ENCODE assay signal across 26 cellular contexts in the genomic region with DNA sequence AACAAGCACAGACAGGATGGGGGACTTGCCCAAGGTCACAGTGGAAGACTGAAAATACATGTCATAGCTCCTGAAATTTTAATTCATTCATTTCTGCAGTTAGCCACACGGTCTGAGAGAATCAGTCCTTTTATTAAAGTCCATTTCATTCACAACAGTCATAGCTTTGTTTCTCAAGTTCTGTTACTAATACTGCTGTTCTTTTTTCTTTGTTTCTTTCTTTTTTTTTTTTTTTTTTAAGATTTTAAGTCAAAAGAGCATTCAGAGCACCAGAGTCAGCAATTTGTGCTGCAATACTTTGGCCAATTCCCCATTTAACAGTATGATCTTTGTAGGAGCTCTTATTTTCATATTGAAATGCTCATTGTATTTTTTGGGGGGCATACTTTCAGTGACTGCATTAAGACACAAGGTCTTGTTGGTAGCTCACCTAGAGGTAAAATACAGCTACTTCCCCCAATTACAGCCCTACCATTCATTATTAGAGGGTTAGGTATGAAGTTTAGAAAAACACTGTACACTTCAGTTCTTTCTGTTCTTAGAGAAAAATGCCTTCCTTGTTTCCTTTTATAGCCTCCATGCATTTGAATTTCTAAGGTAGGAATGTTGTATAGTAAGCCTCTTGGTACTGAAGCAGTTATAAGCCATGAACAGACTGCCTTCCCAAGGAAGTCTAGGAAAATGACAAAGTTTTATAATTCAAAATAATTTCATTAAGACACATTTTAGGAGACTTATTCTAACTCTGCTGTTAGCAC.
"Had no signal": no experiment of that assay in that cellular context is flagged by ENCODE, and none has a peak within 500 bp of the region (broad histone marks: within the 10 kb centered on the region; RNA-seq: fewer than 3 reads in every experiment).

No MANE protein-coding gene starts in this region.

- DNase-seq: activated B cell treated with CpG ODN at 0.5 μM for 24 hours; activated CD4-positive, alpha-beta memory T cell treated with anti-CD3 and anti-CD28 coated beads for 36 hours; activated CD4-positive, alpha-beta T cell treated with anti-CD3 and anti-CD28 coated beads, Interleukin-2, amount 10 ng/mL, durations not matched to agents 7 days and 5 days; activated CD8-positive, alpha-beta memory T cell treated with anti-CD3 and anti-CD28 coated beads for 24 hours; activated effector memory CD4-positive, alpha-beta T cell treated with anti-CD3 and anti-CD28 coated beads, Interleukin-2, amount 50 U/mL, for 16 hours; activated naive CD4-positive, alpha-beta T cell treated with Interleukin-2 at 50 U/mL for 16 hours; activated naive CD8-positive, alpha-beta T cell treated with anti-CD3 and anti-CD28 coated beads, Interleukin-2, amount 50 U/mL, for 24 hours; activated T-cell treated with anti-CD3 and anti-CD28 coated beads, Interleukin-2, amount 50 U/mL, for 4 hours; amniotic stem cell; body of pancreas; KG1; NCI-H1048; NCI-H146; NCI-H187 treated with DMSO at 0.1 percent for 48 hours; NCI-H2107; NCI-H226; NCI-H526; NCI-H82; SIG-M5; T-cell; T-helper 2 cell; T1000 had no signal

- H3K27ac ChIP-seq: ascending aorta, body of pancreas, cardiac muscle cell, SK-N-MC had no signal

- H3K9me3 ChIP-seq: ascending aorta, body of pancreas had no signal

- ATAC-seq: activated naive CD4-positive, alpha-beta T cell treated with anti-CD3 and anti-CD28 coated beads, Interleukin-2, amount 50 U/mL, for 72 hours; activated naive CD8-positive, alpha-beta T cell treated with anti-CD3 and anti-CD28 coated beads, Interleukin-2, amount 50 U/mL, for 24 hours; activated T-cell treated with anti-CD3 and anti-CD28 coated beads, Interleukin-2, amount 50 U/mL, for 4 hours; body of pancreas; T-cell had no signal

- H3K27me3 ChIP-seq: ascending aorta, body of pancreas, cardiac muscle cell had no signal

- H3K36me3 ChIP-seq: ascending aorta, cardiac muscle cell had no signal

- H3K4me1 ChIP-seq: ascending aorta had no signal

- H3K4me3 ChIP-seq: ascending aorta, body of pancreas, cardiac muscle cell, SK-N-MC had no signal
